Comparison of ENCODE assay signal across 14 cellular contexts in the genomic region with DNA sequence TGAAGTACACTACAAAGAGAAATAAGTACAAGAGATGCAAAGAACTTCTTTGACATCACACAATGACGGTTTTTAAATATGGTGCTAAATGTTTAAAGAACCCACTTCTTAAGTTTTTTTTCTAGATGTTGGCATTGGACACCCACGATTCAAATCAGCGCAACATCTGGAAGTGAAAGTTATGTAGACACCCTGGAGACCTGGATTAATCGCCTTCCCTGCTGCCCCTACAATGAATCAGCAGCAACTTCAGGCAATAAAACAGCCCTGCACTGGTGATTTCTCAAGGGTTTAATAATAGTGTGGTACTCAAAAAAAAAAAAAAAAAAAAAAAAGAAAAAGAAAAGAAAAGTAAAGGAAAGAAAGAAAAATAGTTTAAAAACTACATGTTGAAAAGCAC.
DNase-seq lines count a peak whose midpoint lies in the region; ATAC-seq and TF ChIP-seq lines count a peak whose summit lies in the region.
"Had no signal": no experiment of that assay in that cellular context is flagged by ENCODE, and none has a peak within 500 bp of the region (broad histone marks: within the 10 kb centered on the region; RNA-seq: fewer than 3 reads in every experiment).

No MANE protein-coding gene starts in this region.

- H3K4me3 Mint-ChIP-seq in nephron = no peak overlapping the region
- H3K4me3 Mint-ChIP-seq: B cell; CD4-positive, alpha-beta T cell had no signal

- peak overlapping the region in 2 of 3 experiments; percentile 26 to 33 for H3K27ac Mint-ChIP-seq in nephron
- H3K27ac Mint-ChIP-seq: B cell; CD4-positive, alpha-beta T cell had no signal

- no peaks in the 10 kb centered on the region for H3K36me3 ChIP-seq in A673 (ENCODE audit: insufficient read depth, low read length, poor library complexity, severe bottlenecking)
- H3K36me3 ChIP-seq in adipocyte (ENCODE audit: control insufficient read depth, insufficient read depth, low read length, severe bottlenecking) = no peaks in the 10 kb centered on the region
- H3K36me3 ChIP-seq: HAP-1 had no signal

- no TSS peak for BruUV-seq in A673 (replicated peaks; lab: Mats Ljungman, UMichigan)

- H3K4me3 ChIP-seq in A673 (ENCODE audit: low read depth, low read length, poor library complexity, severe bottlenecking) (peak overlapping the region; percentile 16), adipocyte (ENCODE audit: low read length) (peak overlapping the region; percentile 29)
- H3K4me3 ChIP-seq: HAP-1 had no signal

- no peaks in the 10 kb centered on the region for H3K9me3 Mint-ChIP-seq in nephron
- H3K9me3 Mint-ChIP-seq: CD4-positive, alpha-beta T cell had no signal

- H3K9me3 ChIP-seq in A673 (ENCODE audit: low read depth, low read length, poor library complexity, severe bottlenecking) = no peaks in the 10 kb centered on the region
- no peaks in the 10 kb centered on the region for H3K9me3 ChIP-seq in adipocyte (ENCODE audit: control insufficient read depth, low read length)
- H3K9me3 ChIP-seq: HAP-1 had no signal

- H3K27me3 ChIP-seq in A673 (replicated peaks; ENCODE audit: insufficient read depth, low read depth, low read length, poor library complexity) = no peaks in the 10 kb centered on the region
- no peaks in the 10 kb centered on the region for H3K27me3 ChIP-seq in adipocyte (replicated peaks; ENCODE audit: control insufficient read depth, insufficient read depth, low read length)

- no peak for TF ChIP-seq CTCF in A673 (conservative IDR thresholded peaks at IDR 0.05; ENCODE audit: low read depth, low read length)
- no peak for TF ChIP-seq CTCF in nephron (IDR thresholded peaks at IDR 0.05; ENCODE audit: unreplicated experiment in 3 of 3)

- no peak for ATAC-seq in GM18870 (IDR thresholded peaks at IDR 0.05; ENCODE audit: unreplicated experiment)
- ATAC-seq: PC-3 had no signal

- peaks cover 4% of the 10 kb centered on the region for H3K4me1 Mint-ChIP-seq in nephron
- H3K4me1 Mint-ChIP-seq: B cell had no signal

- peak overlapping the region; percentile 84 for H3K27ac ChIP-seq in A673 (ENCODE audit: low read depth, low read length, poor library complexity, severe bottlenecking)

- H3K36me3 Mint-ChIP-seq in nephron (ENCODE audit: low read depth) = no peaks in the 10 kb centered on the region

- no peak overlapping the region for H3K9ac ChIP-seq in adipocyte (ENCODE audit: low read length)

- H3K27me3 Mint-ChIP-seq in nephron (ENCODE audit: low read depth) = no peaks in the 10 kb centered on the region
- H3K27me3 Mint-ChIP-seq: B cell; CD4-positive, alpha-beta T cell had no signal

- CTCF ChIA-PET in A673 (lab: Charles Lee) = no interaction called here

- intact Hi-C loops in A673 (cut with micrococcal nuclease; ENCODE audit: unreplicated experiment) = no loop called here

- peaks cover 45% of the 10 kb centered on the region for H3K4me1 ChIP-seq in A673 (ENCODE audit: insufficient read depth, low read length, poor library complexity, severe bottlenecking)
- H3K4me1 ChIP-seq in adipocyte (ENCODE audit: control insufficient read depth, insufficient read depth, low read length) = no peaks in the 10 kb centered on the region

- peak; percentile 93 for DNase-seq in A673 (ENCODE audit: low spot score)
- DNase-seq in LHCN-M2 (ENCODE audit: low read depth) = peak; percentile 2
- no peak for DNase-seq in adipocyte (ENCODE audit: low read depth)
- no peak for DNase-seq in GM19240 (ENCODE audit: insufficient read length, low spot score)
- no peak for DNase-seq in mesenteric fat pad (ENCODE audit: low spot score)
- DNase-seq: Calu3; CD4-positive, alpha-beta T cell; Karpas-422; NCI-H1930; PC-3 had no signal

- POLR2A ChIA-PET in A673 (lab: Charles Lee; ENCODE audit: low non-redundant PET) = no interaction called here

Comparison
In these comparisons a context has a peak if more than half of its experiments do, and no peak if none do; other contexts are left out.
1. DNase-seq: peak in A673 (single experiment) and LHCN-M2 (single experiment); none in adipocyte (single experiment), GM19240 (single experiment) and mesenteric fat pad (single experiment).